In genomic region chr3:128167973-128168674, GRCh38 we compare ENCODE assay signal across 11 cellular contexts. TPM values are rescaled to one million over a fixed set of nuclear protein-coding genes. Genes with fewer than 3 reads are reported as not detected.
DNase-seq lines count a peak whose midpoint lies in the region; ATAC-seq and TF ChIP-seq lines count a peak whose summit lies in the region.
"Had no signal": no experiment of that assay in that cellular context is flagged by ENCODE, and none has a peak within 500 bp of the region (broad histone marks: within the 10 kb centered on the region; RNA-seq: fewer than 3 reads in every experiment).

No MANE protein-coding gene starts in this region.

- H3K4me1 ChIP-seq in right atrium auricular region, result peaks cover 0 to 27% of the 10 kb centered on the region in 2 donors
- H3K4me1 ChIP-seq in psoas muscle, result peaks cover 12% of the 10 kb centered on the region
- no peaks in the 10 kb centered on the region for H3K4me1 ChIP-seq in body of pancreas
- H3K4me1 ChIP-seq: testis had no signal

- H3K4me3 ChIP-seq in right atrium auricular region (no peak overlapping the region), psoas muscle (no peak overlapping the region), body of pancreas (no peak overlapping the region)
- H3K4me3 ChIP-seq: testis had no signal

- no peak for ATAC-seq in T-helper 17 cell
- ATAC-seq in psoas muscle, result peak; percentile 85 to 92 (median 90)
- no peak for ATAC-seq in body of pancreas

- H3K27ac ChIP-seq in right atrium auricular region (peak overlapping the region; percentile 2 to 12), psoas muscle (peak overlapping the region; percentile 43), body of pancreas (no peak overlapping the region)
- H3K27ac ChIP-seq: testis had no signal

- H3K4me3 Mint-ChIP-seq in T-helper 17 cell, result no peak overlapping the region
- H3K4me3 Mint-ChIP-seq: activated naive CD4-positive, alpha-beta T cell treated with anti-CD3 and anti-CD28 coated beads, Interleukin-2, amount 50 U/mL, for 24 hours had no signal

- no peak for TF ChIP-seq POLR2A in body of pancreas (IDR thresholded peaks at IDR 0.05)

- H3K36me3 ChIP-seq in right atrium auricular region, result no peaks in the 10 kb centered on the region
- no peaks in the 10 kb centered on the region for H3K36me3 ChIP-seq in psoas muscle (ENCODE audit: insufficient read depth in 1 of 2, low read depth in 1 of 2)
- H3K36me3 ChIP-seq in body of pancreas (replicated peaks in 1 of 2; ENCODE audit: insufficient read depth in 1 of 2, low read depth in 2 of 2), result no peaks in the 10 kb centered on the region

- TF ChIP-seq CTCF in right atrium auricular region (IDR thresholded peaks at IDR 0.05) (no peak), psoas muscle (IDR thresholded peaks at IDR 0.05) (no peak), body of pancreas (IDR thresholded peaks at IDR 0.05) (no peak)

- no peaks in the 10 kb centered on the region for H3K27me3 Mint-ChIP-seq in T-helper 17 cell
- H3K27me3 Mint-ChIP-seq: activated naive CD4-positive, alpha-beta T cell treated with anti-CD3 and anti-CD28 coated beads, Interleukin-2, amount 50 U/mL, for 24 hours had no signal

- intact Hi-C loops in psoas muscle (cut with DNase I), result no loop called here
- intact Hi-C loops in body of pancreas (cut with DNase I), result no loop called here

- H3K36me3 Mint-ChIP-seq in T-helper 17 cell (ENCODE audit: low read depth), result no peaks in the 10 kb centered on the region

- DNase-seq in MV-4-11 (lab: John Stamatoyannopoulos, UW) (peak; percentile 74), T-helper 17 cell (no peak), right atrium auricular region (ENCODE audit: low spot score) (no peak), psoas muscle (peak in 1 of 2 donors; percentile 22), middle frontal gyrus (ENCODE audit: extremely low spot score, low spot score) (no peak), body of pancreas (no peak)
- no peak for DNase-seq in activated CD4-positive, alpha-beta T cell treated with anti-CD3 and anti-CD28 coated beads for 4 hours
- DNase-seq: HCEC 1CT, NCI-H2227 treated with DMSO at 0.1 percent for 48 hours, testis had no signal

- 40 to 50% (median 42%) methylated on average over 5 of the region's 5 CpGs for WGBS in psoas muscle, 3 donors
- WGBS in body of pancreas, 2 donors, result 68 to 74% methylated on average over 5 of the region's 5 CpGs

- H3K9me3 ChIP-seq in T-helper 17 cell (ENCODE audit: control insufficient read depth, low read length, poor library complexity, severe bottlenecking) (no peaks in the 10 kb centered on the region), right atrium auricular region (no peaks in the 10 kb centered on the region), psoas muscle (no peaks in the 10 kb centered on the region), body of pancreas (no peaks in the 10 kb centered on the region)
- H3K9me3 ChIP-seq: testis had no signal

- H3K27ac Mint-ChIP-seq in T-helper 17 cell, result peak overlapping the region; percentile 21
- H3K27ac Mint-ChIP-seq: activated naive CD4-positive, alpha-beta T cell treated with anti-CD3 and anti-CD28 coated beads, Interleukin-2, amount 50 U/mL, for 24 hours had no signal

- H3K27me3 ChIP-seq in right atrium auricular region, result no peaks in the 10 kb centered on the region
- H3K27me3 ChIP-seq in psoas muscle (ENCODE audit: insufficient read depth in 3 of 3, low read length in 2 of 3), result no peaks in the 10 kb centered on the region
- H3K27me3 ChIP-seq in body of pancreas, result no peaks in the 10 kb centered on the region
- H3K27me3 ChIP-seq: testis had no signal

- H3K4me1 Mint-ChIP-seq in T-helper 17 cell, result peaks cover 24% of the 10 kb centered on the region

RNA-seq across cellular contexts. Expression of gene EEFSEC, which starts 14.8 kb away (rescaled TPM):
- 10 to 100 TPM; 14.0 to 14.7 TPM for total RNA-seq in T-helper 17 cell
- 10 to 100 TPM; 15.7 to 18.0 TPM for total RNA-seq in right atrium auricular region
- 10 to 100 TPM; 13.3 to 18.9 (median 17.2) TPM for total RNA-seq in psoas muscle
- 10 to 100 TPM; 10.7 to 14.0 (median 12.5) TPM for polyA plus RNA-seq in psoas muscle
- total RNA-seq in body of pancreas, result 10 to 100 TPM in 1 of 2 donors, 1 to 10 TPM in 1; 8.6 to 33.0 TPM

RNA-seq across cellular contexts. Expression of gene RUVBL1, which starts 44.5 kb away (rescaled TPM):
- total RNA-seq in T-helper 17 cell (10 to 100 TPM; 18.5 to 21.3 TPM), right atrium auricular region (10 to 100 TPM; 20.9 to 31.0 TPM), psoas muscle (10 to 100 TPM; 12.9 to 21.0 (median 15.4) TPM), body of pancreas (10 to 100 TPM in 1 of 2 donors, 1 to 10 TPM in 1; 7.5 to 22.1 TPM)
- 10 to 100 TPM; 19.6 to 53.9 (median 38.0) TPM for polyA plus RNA-seq in psoas muscle

Comparison
In these comparisons a context has a peak if more than half of its experiments do, and no peak if none do; other contexts are left out.
1. ATAC-seq: peak in psoas muscle (4 of 4); none in T-helper 17 cell (single experiment) and body of pancreas (single experiment).
2. H3K27ac ChIP-seq: peak in right atrium auricular region (2 of 2) and psoas muscle (single experiment); none in body of pancreas (0 of 4).